28 cellular contexts compared by ENCODE assay signal in the genomic region with DNA sequence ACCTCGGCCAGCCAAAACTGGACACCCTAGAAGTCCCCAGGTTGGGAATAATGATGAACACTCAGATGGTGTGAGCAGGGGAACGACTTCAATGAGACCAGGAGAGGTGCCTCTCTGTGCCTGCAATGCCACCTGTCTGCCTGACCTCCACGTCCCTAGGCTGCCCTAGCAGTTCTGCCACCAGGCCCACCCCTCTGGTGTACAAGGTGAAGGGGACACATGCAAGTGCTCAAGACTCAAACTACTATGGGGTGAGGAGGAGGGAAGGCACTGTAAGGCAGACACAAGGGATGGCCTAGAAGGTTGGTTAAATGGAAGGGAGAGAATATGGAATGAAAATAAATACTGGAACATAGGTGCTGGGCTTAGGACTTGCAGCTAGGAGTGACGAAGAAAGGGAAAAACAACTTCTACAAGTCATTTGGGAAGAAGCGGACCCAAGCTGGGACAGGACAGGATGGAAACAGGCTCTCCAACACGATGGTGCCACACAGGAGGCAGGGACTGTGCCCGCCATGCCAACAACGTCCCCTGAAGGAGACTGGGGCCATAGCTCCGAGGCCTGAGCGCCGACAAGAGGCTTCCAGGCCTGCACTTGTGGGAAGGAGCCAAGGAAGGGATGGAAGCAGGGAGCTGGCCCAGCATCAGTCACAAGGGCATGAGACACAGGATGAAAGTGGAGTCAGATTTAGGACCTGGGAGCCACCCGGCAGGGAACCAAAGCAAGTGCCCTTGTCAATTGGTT. TPM values are rescaled to one million over a fixed set of nuclear protein-coding genes. Genes with fewer than 3 reads are reported as not detected.
"Had no signal": no experiment of that assay in that cellular context is flagged by ENCODE, and none has a peak within 500 bp of the region (broad histone marks: within the 10 kb centered on the region; RNA-seq: fewer than 3 reads in every experiment).

No MANE protein-coding gene starts in this region.

- H3K27me3 ChIP-seq: brain microvascular endothelial cell, colonic mucosa, esophagus squamous epithelium, heart left ventricle, sigmoid colon had no signal

- FAIRE-seq: keratinocyte had no signal

- H3K4me3 ChIP-seq: colonic mucosa, esophagus squamous epithelium, heart left ventricle, lower lobe of right lung, sigmoid colon had no signal

- H3K9me3 Mint-ChIP-seq: activated B cell treated with CpG ODN at 0.5 μM for 24 hours; activated naive CD4-positive, alpha-beta T cell treated with anti-CD3 and anti-CD28 coated beads, Interleukin-2, amount 10 ng/mL, durations not matched to agents 7 days and 5 days; activated naive CD8-positive, alpha-beta T cell treated with anti-CD3 and anti-CD28 coated beads, Interleukin-2, amount 50 U/mL, for 24 hours; activated T-cell treated with anti-CD3 and anti-CD28 coated beads, Interleukin-2, amount 50 U/mL, for 4 hours; endodermal cell; naive thymus-derived CD4-positive, alpha-beta T cell; neural crest cell had no signal

- DNase-seq: activated B cell treated with CpG ODN at 0.5 μM for 24 hours; activated CD4-positive, alpha-beta T cell treated with anti-CD3 and anti-CD28 coated beads for 4 hours; activated CD4-positive, alpha-beta T cell treated with anti-CD3 and anti-CD28 coated beads, Interleukin-2, amount 50 U/mL, for 48 hours; activated CD8-positive, alpha-beta memory T cell treated with anti-CD3 and anti-CD28 coated beads, Interleukin-2, amount 50 U/mL, for 48 hours; activated effector memory CD4-positive, alpha-beta T cell treated with Interleukin-2 at 50 U/mL for 16 hours; activated naive CD4-positive, alpha-beta T cell treated with anti-CD3 and anti-CD28 coated beads, Interleukin-2, amount 10 ng/mL, durations not matched to agents 7 days and 5 days; activated naive CD8-positive, alpha-beta T cell treated with anti-CD3 and anti-CD28 coated beads, Interleukin-2, amount 50 U/mL, for 24 hours; activated T-cell treated with anti-CD3 and anti-CD28 coated beads, Interleukin-2, amount 50 U/mL, for 4 hours; anterior cingulate cortex; brain microvascular endothelial cell; central memory CD4-positive, alpha-beta T cell; colonic mucosa; endodermal cell; esophagus squamous epithelium; heart left ventricle; lower lobe of right lung; naive thymus-derived CD4-positive, alpha-beta T cell; posterior cingulate gyrus; sigmoid colon; stimulated activated CD4-positive, alpha-beta T cell treated with anti-CD3 and anti-CD28 coated beads, Interleukin-2, amount 100 ng/mL, for 48 hours; stimulated activated CD8-positive, alpha-beta memory T cell treated with anti-CD3 and anti-CD28 coated beads, Interleukin-4, amount 100 ng/mL, for 48 hours; stimulated activated naive CD4-positive, alpha-beta T cell; T-helper 9 cell had no signal

- H3K4me1 ChIP-seq: colonic mucosa, esophagus squamous epithelium, lower lobe of right lung, sigmoid colon had no signal

- H3K27ac ChIP-seq: brain microvascular endothelial cell, colonic mucosa, esophagus squamous epithelium, heart left ventricle, lower lobe of right lung, sigmoid colon had no signal

- ATAC-seq: activated naive CD8-positive, alpha-beta T cell treated with anti-CD3 and anti-CD28 coated beads, Interleukin-2, amount 50 U/mL, for 24 hours; activated T-cell treated with anti-CD3 and anti-CD28 coated beads, Interleukin-2, amount 50 U/mL, for 4 hours; heart left ventricle; naive thymus-derived CD4-positive, alpha-beta T cell had no signal

- H3K9me3 ChIP-seq: colonic mucosa, esophagus squamous epithelium, heart left ventricle, lower lobe of right lung, sigmoid colon had no signal

- H3K27ac Mint-ChIP-seq: activated B cell treated with CpG ODN at 0.5 μM for 24 hours; activated naive CD4-positive, alpha-beta T cell treated with anti-CD3 and anti-CD28 coated beads, Interleukin-2, amount 10 ng/mL, durations not matched to agents 7 days and 5 days; activated naive CD8-positive, alpha-beta T cell treated with anti-CD3 and anti-CD28 coated beads, Interleukin-2, amount 50 U/mL, for 24 hours; endodermal cell had no signal

- H3K27me3 Mint-ChIP-seq: activated B cell treated with CpG ODN at 0.5 μM for 24 hours; activated naive CD4-positive, alpha-beta T cell treated with anti-CD3 and anti-CD28 coated beads, Interleukin-2, amount 10 ng/mL, durations not matched to agents 7 days and 5 days; activated naive CD8-positive, alpha-beta T cell treated with anti-CD3 and anti-CD28 coated beads, Interleukin-2, amount 50 U/mL, for 24 hours; naive thymus-derived CD4-positive, alpha-beta T cell had no signal

- H3K4me3 Mint-ChIP-seq: activated B cell treated with CpG ODN at 0.5 μM for 24 hours; activated naive CD4-positive, alpha-beta T cell treated with anti-CD3 and anti-CD28 coated beads, Interleukin-2, amount 10 ng/mL, durations not matched to agents 7 days and 5 days; activated naive CD8-positive, alpha-beta T cell treated with anti-CD3 and anti-CD28 coated beads, Interleukin-2, amount 50 U/mL, for 24 hours; activated T-cell treated with anti-CD3 and anti-CD28 coated beads, Interleukin-2, amount 50 U/mL, for 4 hours; endodermal cell; naive thymus-derived CD4-positive, alpha-beta T cell; neural crest cell had no signal

- H3K4me1 Mint-ChIP-seq: activated B cell treated with CpG ODN at 0.5 μM for 24 hours; activated naive CD4-positive, alpha-beta T cell treated with anti-CD3 and anti-CD28 coated beads, Interleukin-2, amount 10 ng/mL, durations not matched to agents 7 days and 5 days; activated naive CD8-positive, alpha-beta T cell treated with anti-CD3 and anti-CD28 coated beads, Interleukin-2, amount 50 U/mL, for 24 hours; endodermal cell; neural crest cell had no signal

RNA-seq across cellular contexts. Expression of gene SERPIND1, which starts 18.5 kb away (rescaled TPM):
- total RNA-seq: activated B cell treated with CpG ODN at 0.5 μM for 24 hours; activated CD8-positive, alpha-beta memory T cell treated with anti-CD3 and anti-CD28 coated beads for 36 hours; endodermal cell; naive thymus-derived CD4-positive, alpha-beta T cell; neural crest cell; renal cortical epithelial cell; sigmoid colon; T-helper 1 cell treated with Interleukin-12 subunit alpha and Interleukin-12 subunit beta and Interleukin-4 antibody, amounts not matched to agents 30 ng/mL and 1 ng/mL, for 36 hours had no signal
- polyA plus RNA-seq: keratinocyte had no signal
